Comparison of ENCODE assay signal across 8 cellular contexts in genomic region chr15:64809649-64810498, GRCh38. TPM values are rescaled to one million over a fixed set of nuclear protein-coding genes. Genes with fewer than 3 reads are reported as not detected.
DNase-seq lines count a peak whose midpoint lies in the region; ATAC-seq and TF ChIP-seq lines count a peak whose summit lies in the region.

No MANE protein-coding gene starts in this region.

- 33% methylated on average over 14 of the region's 14 CpGs for WGBS in liver

- TF ChIP-seq CTCF in liver (IDR thresholded peaks at IDR 0.05; ENCODE audit: low read depth, low read length, missing input control) = peak; percentile 92

- no peak overlapping the region for H3K9ac ChIP-seq in liver (ENCODE audit: low read depth in 1 of 2, low read length in 2 of 2)

- H3K27ac ChIP-seq in liver (ENCODE audit: low read depth in 1 of 2, low read length in 2 of 2) = no peak overlapping the region

- peaks cover 0 to 2% (median 0%) of the 10 kb centered on the region in 4 donors for H3K4me1 ChIP-seq in liver (ENCODE audit: control insufficient read depth in 4 of 4, insufficient read depth in 4 of 4, low read length in 3 of 4)

- H3K4me1 Mint-ChIP-seq in activated CD4-positive, alpha-beta T cell treated with anti-CD3 and anti-CD28 coated beads, Interleukin-2, amount 10 ng/mL, durations not matched to agents 24 days and 14 days = peaks cover 1% of the 10 kb centered on the region

- no peaks in the 10 kb centered on the region for H3K36me3 Mint-ChIP-seq in activated CD4-positive, alpha-beta T cell treated with anti-CD3 and anti-CD28 coated beads, Interleukin-2, amount 10 ng/mL, durations not matched to agents 24 days and 14 days (ENCODE audit: low read depth)

- peak; percentile 96 to 99 for TF ChIP-seq RAD21 in liver (IDR thresholded peaks at IDR 0.05)

- no peaks in the 10 kb centered on the region for H3K27me3 ChIP-seq in liver (ENCODE audit: control insufficient read depth in 4 of 4, insufficient read depth in 4 of 4, low read length in 3 of 4)

- H3K36me3 ChIP-seq in liver (ENCODE audit: control insufficient read depth in 4 of 4, insufficient read depth in 3 of 4, low read depth in 1 of 4, low read length in 3 of 4) = no peaks in the 10 kb centered on the region

- H3K4me3 ChIP-seq in liver (ENCODE audit: low read depth in 1 of 3, low read length in 3 of 3) = no peak overlapping the region

- H3K27me3 Mint-ChIP-seq in activated CD4-positive, alpha-beta T cell treated with anti-CD3 and anti-CD28 coated beads, Interleukin-2, amount 10 ng/mL, durations not matched to agents 24 days and 14 days = peaks cover 13% of the 10 kb centered on the region

- no peak for ATAC-seq in GM21390 (IDR thresholded peaks at IDR 0.05; ENCODE audit: unreplicated experiment)

- intact Hi-C loops in activated CD4-positive, alpha-beta T cell treated with anti-CD3 and anti-CD28 coated beads, Interleukin-2, amount 10 ng/mL, durations not matched to agents 24 days and 14 days (cut with micrococcal nuclease) = loop anchor here (1.0 kb wide), 1 partner anchor 79 kb away; no protein-coding TSS in a partner anchor

- DNase-seq in Ammon's horn (ENCODE audit: low spot score) (peak; percentile 85), HCEC 1CT (peak; percentile 58), NCI-H446 treated with DMSO at 0.1 percent for 48 hours (lab: John Stamatoyannopoulos, UW) (peak; percentile 17), dedifferentiated amniotic fluid mesenchymal stem cell (ENCODE audit: extremely low spot score) (peak; percentile 58)
- DNase-seq in activated CD4-positive, alpha-beta T cell treated with anti-CD3 and anti-CD28 coated beads, Interleukin-2, amount 10 ng/mL, durations not matched to agents 24 days and 14 days = peak; percentile 91
- peak; percentile 68 to 73 for DNase-seq in stimulated activated CD4-positive, alpha-beta T cell treated with anti-CD3 and anti-CD28 coated beads, Interleukin-4, amount 100 ng/mL, for 48 hours (ENCODE audit: low read depth in 2 of 2)

- H3K9me3 Mint-ChIP-seq in activated CD4-positive, alpha-beta T cell treated with anti-CD3 and anti-CD28 coated beads, Interleukin-2, amount 10 ng/mL, durations not matched to agents 24 days and 14 days = no peaks in the 10 kb centered on the region

- H3K4me3 Mint-ChIP-seq in activated CD4-positive, alpha-beta T cell treated with anti-CD3 and anti-CD28 coated beads, Interleukin-2, amount 10 ng/mL, durations not matched to agents 24 days and 14 days = no peak overlapping the region

- H3K9me3 ChIP-seq in liver (ENCODE audit: control insufficient read depth in 4 of 4, low read length in 3 of 4) = no peaks in the 10 kb centered on the region

- H3K27ac Mint-ChIP-seq in activated CD4-positive, alpha-beta T cell treated with anti-CD3 and anti-CD28 coated beads, Interleukin-2, amount 10 ng/mL, durations not matched to agents 24 days and 14 days = no peak overlapping the region

TF ChIP-seq in liver, 16 proteins besides CTCF, POLR2A, EP300 and RAD21:
- TF ChIP-seq HNF4A (conservative IDR thresholded peaks at IDR 0.05) (peak in 1 of 2 donors; percentile 20), TAF1 (conservative IDR thresholded peaks at IDR 0.05) (no peak)
TF ChIP-seq in liver: peak in this region for 1.

RNA-seq across cellular contexts. Expression of gene PIF1, which starts 15.6 kb away (rescaled TPM):
- total RNA-seq in activated CD4-positive, alpha-beta T cell treated with anti-CD3 and anti-CD28 coated beads, Interleukin-2, amount 10 ng/mL, durations not matched to agents 24 days and 14 days = 20.9 and 22.6 TPM in 2 replicates
- 1 to 10 TPM in 1 of 2 donors, under 1 TPM in 1; 0.42 to 7.3 TPM for total RNA-seq in liver
- polyA plus RNA-seq in liver = under 1 TPM; 0.61 to 0.67 TPM

RNA-seq across cellular contexts. Expression of gene PLEKHO2, which starts 31.8 kb away (rescaled TPM):
- 15.7 and 16.9 TPM in 2 replicates for total RNA-seq in activated CD4-positive, alpha-beta T cell treated with anti-CD3 and anti-CD28 coated beads, Interleukin-2, amount 10 ng/mL, durations not matched to agents 24 days and 14 days
- total RNA-seq in liver = 10 to 100 TPM; 10.2 to 11.3 TPM
- 1 to 10 TPM; 2.0 to 6.9 TPM for polyA plus RNA-seq in liver

RNA-seq across cellular contexts. Expression of gene RBPMS2, which starts 34.5 kb away (rescaled TPM):
- 0.12 TPM in 1 of 2 replicates, not detected in the other for total RNA-seq in activated CD4-positive, alpha-beta T cell treated with anti-CD3 and anti-CD28 coated beads, Interleukin-2, amount 10 ng/mL, durations not matched to agents 24 days and 14 days
- total RNA-seq in liver = under 1 TPM; 0.42 to 0.50 TPM
- polyA plus RNA-seq in liver = 1 to 10 TPM; 4.3 to 7.9 TPM

Comparison
In these comparisons a context has a peak if more than half of its experiments do, and no peak if none do; other contexts are left out.
1. DNase-seq: peak in every context shown above with its lines; median percentile 91 in activated CD4-positive, alpha-beta T cell treated with anti-CD3 and anti-CD28 coated beads, Interleukin-2, amount 10 ng/mL, durations not matched to agents 24 days and 14 days; 85 in Ammon's horn; 70 in stimulated activated CD4-positive, alpha-beta T cell treated with anti-CD3 and anti-CD28 coated beads, Interleukin-4, amount 100 ng/mL, for 48 hours; 58 in HCEC 1CT; 58 in dedifferentiated amniotic fluid mesenchymal stem cell; 17 in NCI-H446 treated with DMSO at 0.1 percent for 48 hours.